In genomic region chrX:54891573-54891972, GRCh38 we compare ENCODE assay signal across 8 cellular contexts. TPM values are rescaled to one million over a fixed set of nuclear protein-coding genes. Genes with fewer than 3 reads are reported as not detected.
DNase-seq lines count a peak whose midpoint lies in the region; ATAC-seq and TF ChIP-seq lines count a peak whose summit lies in the region.

No MANE protein-coding gene starts in this region.

- H3K4me3 ChIP-seq in uterus: no peak overlapping the region

- no peaks in the 10 kb centered on the region for H3K36me3 ChIP-seq in uterus

- intact Hi-C loops in uterus (cut with DNase I; ENCODE audit: low total_unique reads): no loop called here

- no peaks in the 10 kb centered on the region for H3K9me3 ChIP-seq in uterus

- peak; percentile 0 for DNase-seq in NCI-H510A treated with DMSO at 0.1 percent for 48 hours (lab: John Stamatoyannopoulos, UW)
- DNase-seq in NCI-H510A (lab: John Stamatoyannopoulos, UW): no peak
- DNase-seq in RPMI8226: peak; percentile 30
- peak; percentile 54 for DNase-seq in cerebellar cortex (ENCODE audit: low spot score)
- peak; percentile 42 for DNase-seq in mucosa of gallbladder (ENCODE audit: low spot score)
- no peak for DNase-seq in uterus

- no peaks in the 10 kb centered on the region for H3K27me3 ChIP-seq in uterus

- peak; percentile 53 for ATAC-seq in HG02973 (IDR thresholded peaks at IDR 0.05; ENCODE audit: unreplicated experiment)
- no peak for ATAC-seq in HG03565 (IDR thresholded peaks at IDR 0.05; ENCODE audit: unreplicated experiment)

- no peak overlapping the region for H3K27ac ChIP-seq in uterus

- no peak for TF ChIP-seq POLR2A in uterus (IDR thresholded peaks at IDR 0.05)

- no peak for TF ChIP-seq CTCF in uterus (IDR thresholded peaks at IDR 0.05)

- H3K4me1 ChIP-seq in uterus: no peaks in the 10 kb centered on the region

RNA-seq across cellular contexts. Expression of gene TRO, which starts 29.1 kb away (rescaled TPM):
- total RNA-seq in mucosa of gallbladder (11.1 TPM), uterus (10 to 100 TPM; 20.0 to 80.7 (median 29.1) TPM)

Comparison
In these comparisons a context has a peak if more than half of its experiments do, and no peak if none do; other contexts are left out.
1. DNase-seq: peak in NCI-H510A treated with DMSO at 0.1 percent for 48 hours (single experiment), RPMI8226 (single experiment), cerebellar cortex (single experiment) and mucosa of gallbladder (single experiment); none in NCI-H510A (single experiment) and uterus (0 of 2).